In the genomic region with DNA sequence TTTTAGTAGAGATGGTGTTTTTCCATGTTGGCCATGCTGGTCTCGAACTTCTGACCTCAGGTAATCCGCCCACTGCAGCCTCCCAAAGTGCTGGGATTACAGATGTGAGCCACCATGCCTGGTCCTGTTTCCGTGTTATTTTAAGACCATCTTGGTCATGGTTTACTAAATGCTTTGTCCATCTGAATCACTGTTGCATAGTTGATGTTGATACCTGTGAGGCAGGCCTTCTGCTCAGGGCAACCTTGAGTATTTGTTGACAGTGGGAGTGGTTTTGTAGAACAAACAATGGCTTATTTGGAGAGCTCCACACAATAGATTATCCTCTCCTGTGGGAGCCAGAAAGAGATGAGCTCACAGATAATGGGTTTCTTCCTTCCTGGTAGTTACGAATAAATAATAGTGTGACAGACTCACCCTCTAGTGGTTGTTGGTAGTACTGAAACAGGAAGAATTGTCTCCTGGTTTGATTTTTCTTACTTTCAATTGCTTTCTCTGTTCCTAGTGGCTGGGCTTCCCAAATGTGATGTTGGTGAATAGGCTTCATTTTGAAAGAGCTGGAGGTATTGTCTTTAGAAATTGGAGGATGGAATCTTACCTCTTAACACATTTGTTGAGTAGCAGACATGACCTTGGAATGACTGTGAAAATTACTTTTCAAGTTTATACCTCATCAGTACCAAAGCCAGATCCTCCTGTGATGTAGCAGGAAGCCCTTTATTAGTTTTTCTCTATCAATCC, we compare ENCODE assay signal across 1 cellular context.
A peak's percentile ranks its signal among the peaks of the same experiment; 100 is the strongest.
TF ChIP-seq lines count a peak whose summit lies in the region.

No MANE protein-coding gene starts in this region.

TF ChIP-seq in HepG2, 621 proteins besides CTCF, POLR2A, EP300 and RAD21 (continued from another document and continues in another):
- TF ChIP-seq KMT2B (CRISPR knock-in tag; IDR thresholded peaks at IDR 0.05) (0 out of 2 replicates have a peak, but pooled peaks have one; percentile 34), ZNF543 (CRISPR knock-in tag; IDR thresholded peaks at IDR 0.05) (no peak), ZFP82 (CRISPR knock-in tag; IDR thresholded peaks at IDR 0.05; ENCODE audit: borderline replicate concordance) (no peak), ZBTB8A (CRISPR knock-in tag; IDR thresholded peaks at IDR 0.05; ENCODE audit: borderline replicate concordance, low read depth) (no peak), XRCC5 (optimal IDR thresholded peaks at IDR 0.05; ENCODE audit: low read length) (peak; percentile 26), ZNF782 (CRISPR knock-in tag; IDR thresholded peaks at IDR 0.05; ENCODE audit: borderline replicate concordance) (no peak), ZNF33A (CRISPR knock-in tag; IDR thresholded peaks at IDR 0.05; ENCODE audit: borderline replicate concordance) (no peak), SPEN (CRISPR knock-in tag; IDR thresholded peaks at IDR 0.05; ENCODE audit: low read depth) (no peak), ZNF83 (CRISPR knock-in tag; IDR thresholded peaks at IDR 0.05; ENCODE audit: borderline replicate concordance) (no peak), ZNF777 (CRISPR knock-in tag; IDR thresholded peaks at IDR 0.05) (no peak), ZNF20 (CRISPR knock-in tag; IDR thresholded peaks at IDR 0.05) (no peak), TGIF2 (CRISPR knock-in tag; IDR thresholded peaks at IDR 0.05) (peak; percentile 51; the same call in 1 of the 2 replicates), TCF7 (IDR thresholded peaks at IDR 0.05; ENCODE audit: low read depth) (peak; percentile 49; the same call in 1 of the 2 replicates), FOXK1 (CRISPR knock-in tag; IDR thresholded peaks at IDR 0.05; ENCODE audit: borderline replicate concordance, low read depth) (peak; percentile 74), TCF12 (IDR thresholded peaks at IDR 0.05) (no peak), TCF12 (CRISPR knock-in tag; IDR thresholded peaks at IDR 0.05) (no peak), YEATS2 (CRISPR knock-in tag; IDR thresholded peaks at IDR 0.05; ENCODE audit: borderline replicate concordance) (peak; percentile 21; the same call in 1 of the 2 replicates), FOXK2 (IDR thresholded peaks at IDR 0.05) (peak; percentile 78), ZNF619 (CRISPR knock-in tag; IDR thresholded peaks at IDR 0.05) (no peak), ZNF101 (CRISPR knock-in tag; IDR thresholded peaks at IDR 0.05; ENCODE audit: borderline replicate concordance, low read depth) (no peak), MXD4 (CRISPR knock-in tag; IDR thresholded peaks at IDR 0.05) (no peak), ZNF558 (CRISPR knock-in tag; IDR thresholded peaks at IDR 0.05; ENCODE audit: borderline replicate concordance) (no peak), POLR2AphosphoS5 (IDR thresholded peaks at IDR 0.05; ENCODE audit: low read depth, low read length) (no peak), ETV5 (CRISPR knock-in tag; IDR thresholded peaks at IDR 0.05; ENCODE audit: borderline replicate concordance) (peak; percentile 80; the same call in 1 of the 2 replicates), ZSCAN21 (CRISPR knock-in tag; IDR thresholded peaks at IDR 0.05; ENCODE audit: borderline replicate concordance) (0 out of 2 replicates have a peak, but pooled peaks have one; percentile 55), CEBPB (IDR thresholded peaks at IDR 0.05; ENCODE audit: borderline replicate concordance, low read depth, low read length) (no peak), U2AF2 (IDR thresholded peaks at IDR 0.05; ENCODE audit: low read depth, low read length) (no peak), ZNF572 (CRISPR knock-in tag; IDR thresholded peaks at IDR 0.05) (no peak), ZNF737 (CRISPR knock-in tag; IDR thresholded peaks at IDR 0.05; ENCODE audit: borderline replicate concordance) (no peak)
- TF ChIP-seq, protein P1, sequence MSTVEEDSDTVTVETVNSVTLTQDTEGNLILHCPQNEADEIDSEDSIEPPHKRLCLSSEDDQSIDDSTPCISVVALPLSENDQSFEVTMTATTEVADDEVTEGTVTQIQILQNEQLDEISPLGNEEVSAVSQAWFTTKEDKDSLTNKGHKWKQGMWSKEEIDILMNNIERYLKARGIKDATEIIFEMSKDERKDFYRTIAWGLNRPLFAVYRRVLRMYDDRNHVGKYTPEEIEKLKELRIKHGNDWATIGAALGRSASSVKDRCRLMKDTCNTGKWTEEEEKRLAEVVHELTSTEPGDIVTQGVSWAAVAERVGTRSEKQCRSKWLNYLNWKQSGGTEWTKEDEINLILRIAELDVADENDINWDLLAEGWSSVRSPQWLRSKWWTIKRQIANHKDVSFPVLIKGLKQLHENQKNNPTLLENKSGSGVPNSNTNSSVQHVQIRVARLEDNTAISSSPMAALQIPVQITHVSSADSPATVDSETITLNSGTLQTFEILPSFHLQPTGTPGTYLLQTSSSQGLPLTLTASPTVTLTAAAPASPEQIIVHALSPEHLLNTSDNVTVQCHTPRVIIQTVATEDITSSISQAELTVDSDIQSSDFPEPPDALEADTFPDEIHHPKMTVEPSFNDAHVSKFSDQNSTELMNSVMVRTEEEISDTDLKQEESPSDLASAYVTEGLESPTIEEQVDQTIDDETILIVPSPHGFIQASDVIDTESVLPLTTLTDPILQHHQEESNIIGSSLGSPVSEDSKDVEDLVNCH (CRISPR knock-in tag; IDR thresholded peaks at IDR 0.05) = no peak
- TF ChIP-seq, protein P2, sequence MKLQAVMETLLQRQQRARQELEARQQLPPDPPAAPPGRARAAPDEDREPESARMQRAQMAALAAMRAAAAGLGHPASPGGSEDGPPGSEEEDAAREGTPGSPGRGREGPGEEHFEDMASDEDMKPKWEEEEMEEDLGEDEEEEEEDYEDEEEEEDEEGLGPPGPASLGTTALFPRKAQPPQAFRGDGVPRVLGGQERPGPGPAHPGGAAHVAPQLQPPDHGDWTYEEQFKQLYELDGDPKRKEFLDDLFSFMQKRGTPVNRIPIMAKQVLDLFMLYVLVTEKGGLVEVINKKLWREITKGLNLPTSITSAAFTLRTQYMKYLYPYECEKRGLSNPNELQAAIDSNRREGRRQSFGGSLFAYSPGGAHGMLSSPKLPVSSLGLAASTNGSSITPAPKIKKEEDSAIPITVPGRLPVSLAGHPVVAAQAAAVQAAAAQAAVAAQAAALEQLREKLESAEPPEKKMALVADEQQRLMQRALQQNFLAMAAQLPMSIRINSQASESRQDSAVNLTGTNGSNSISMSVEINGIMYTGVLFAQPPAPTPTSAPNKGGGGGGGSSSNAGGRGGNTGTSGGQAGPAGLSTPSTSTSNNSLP (IDR thresholded peaks at IDR 0.05; ENCODE audit: low read depth, low read length) = peak; percentile 81
- TF ChIP-seq, protein P3, sequence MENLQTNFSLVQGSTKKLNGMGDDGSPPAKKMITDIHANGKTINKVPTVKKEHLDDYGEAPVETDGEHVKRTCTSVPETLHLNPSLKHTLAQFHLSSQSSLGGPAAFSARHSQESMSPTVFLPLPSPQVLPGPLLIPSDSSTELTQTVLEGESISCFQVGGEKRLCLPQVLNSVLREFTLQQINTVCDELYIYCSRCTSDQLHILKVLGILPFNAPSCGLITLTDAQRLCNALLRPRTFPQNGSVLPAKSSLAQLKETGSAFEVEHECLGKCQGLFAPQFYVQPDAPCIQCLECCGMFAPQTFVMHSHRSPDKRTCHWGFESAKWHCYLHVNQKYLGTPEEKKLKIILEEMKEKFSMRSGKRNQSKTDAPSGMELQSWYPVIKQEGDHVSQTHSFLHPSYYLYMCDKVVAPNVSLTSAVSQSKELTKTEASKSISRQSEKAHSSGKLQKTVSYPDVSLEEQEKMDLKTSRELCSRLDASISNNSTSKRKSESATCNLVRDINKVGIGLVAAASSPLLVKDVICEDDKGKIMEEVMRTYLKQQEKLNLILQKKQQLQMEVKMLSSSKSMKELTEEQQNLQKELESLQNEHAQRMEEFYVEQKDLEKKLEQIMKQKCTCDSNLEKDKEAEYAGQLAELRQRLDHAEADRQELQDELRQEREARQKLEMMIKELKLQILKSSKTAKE (CRISPR knock-in tag; IDR thresholded peaks at IDR 0.05; ENCODE audit: borderline replicate concordance) = peak; percentile 46; the same call in 1 of the 2 replicates
- TF ChIP-seq, protein P4, sequence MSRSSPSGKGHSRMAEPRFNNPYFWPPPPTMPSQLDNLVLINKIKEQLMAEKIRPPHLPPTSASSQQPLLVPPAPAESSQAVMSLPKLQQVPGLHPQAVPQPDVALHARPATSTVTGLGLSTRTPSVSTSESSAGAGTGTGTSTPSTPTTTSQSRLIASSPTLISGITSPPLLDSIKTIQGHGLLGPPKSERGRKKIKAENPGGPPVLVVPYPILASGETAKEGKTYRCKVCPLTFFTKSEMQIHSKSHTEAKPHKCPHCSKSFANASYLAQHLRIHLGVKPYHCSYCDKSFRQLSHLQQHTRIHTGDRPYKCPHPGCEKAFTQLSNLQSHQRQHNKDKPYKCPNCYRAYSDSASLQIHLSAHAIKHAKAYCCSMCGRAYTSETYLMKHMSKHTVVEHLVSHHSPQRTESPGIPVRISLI (CRISPR knock-in tag; IDR thresholded peaks at IDR 0.05; ENCODE audit: borderline replicate concordance) = peak; percentile 54; the same call in 1 of the 2 replicates
- TF ChIP-seq, protein P5, sequence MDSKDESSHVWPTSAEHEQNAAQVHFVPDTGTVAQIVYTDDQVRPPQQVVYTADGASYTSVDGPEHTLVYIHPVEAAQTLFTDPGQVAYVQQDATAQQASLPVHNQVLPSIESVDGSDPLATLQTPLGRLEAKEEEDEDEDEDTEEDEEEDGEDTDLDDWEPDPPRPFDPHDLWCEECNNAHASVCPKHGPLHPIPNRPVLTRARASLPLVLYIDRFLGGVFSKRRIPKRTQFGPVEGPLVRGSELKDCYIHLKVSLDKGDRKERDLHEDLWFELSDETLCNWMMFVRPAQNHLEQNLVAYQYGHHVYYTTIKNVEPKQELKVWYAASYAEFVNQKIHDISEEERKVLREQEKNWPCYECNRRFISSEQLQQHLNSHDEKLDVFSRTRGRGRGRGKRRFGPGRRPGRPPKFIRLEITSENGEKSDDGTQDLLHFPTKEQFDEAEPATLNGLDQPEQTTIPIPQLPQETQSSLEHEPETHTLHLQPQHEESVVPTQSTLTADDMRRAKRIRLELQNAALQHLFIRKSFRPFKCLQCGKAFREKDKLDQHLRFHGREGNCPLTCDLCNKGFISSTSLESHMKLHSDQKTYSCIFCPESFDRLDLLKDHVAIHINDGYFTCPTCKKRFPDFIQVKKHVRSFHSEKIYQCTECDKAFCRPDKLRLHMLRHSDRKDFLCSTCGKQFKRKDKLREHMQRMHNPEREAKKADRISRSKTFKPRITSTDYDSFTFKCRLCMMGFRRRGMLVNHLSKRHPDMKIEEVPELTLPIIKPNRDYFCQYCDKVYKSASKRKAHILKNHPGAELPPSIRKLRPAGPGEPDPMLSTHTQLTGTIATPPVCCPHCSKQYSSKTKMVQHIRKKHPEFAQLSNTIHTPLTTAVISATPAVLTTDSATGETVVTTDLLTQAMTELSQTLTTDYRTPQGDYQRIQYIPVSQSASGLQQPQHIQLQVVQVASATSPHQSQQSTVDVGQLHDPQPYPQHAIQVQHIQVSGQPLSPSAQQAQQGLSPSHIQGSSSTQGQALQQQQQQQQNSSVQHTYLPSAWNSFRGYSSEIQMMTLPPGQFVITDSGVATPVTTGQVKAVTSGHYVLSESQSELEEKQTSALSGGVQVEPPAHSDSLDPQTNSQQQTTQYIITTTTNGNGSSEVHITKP (CRISPR knock-in tag; IDR thresholded peaks at IDR 0.05; ENCODE audit: low read depth) = peak; percentile 72; the same call in 1 of the 2 replicates
- TF ChIP-seq, protein P6, sequence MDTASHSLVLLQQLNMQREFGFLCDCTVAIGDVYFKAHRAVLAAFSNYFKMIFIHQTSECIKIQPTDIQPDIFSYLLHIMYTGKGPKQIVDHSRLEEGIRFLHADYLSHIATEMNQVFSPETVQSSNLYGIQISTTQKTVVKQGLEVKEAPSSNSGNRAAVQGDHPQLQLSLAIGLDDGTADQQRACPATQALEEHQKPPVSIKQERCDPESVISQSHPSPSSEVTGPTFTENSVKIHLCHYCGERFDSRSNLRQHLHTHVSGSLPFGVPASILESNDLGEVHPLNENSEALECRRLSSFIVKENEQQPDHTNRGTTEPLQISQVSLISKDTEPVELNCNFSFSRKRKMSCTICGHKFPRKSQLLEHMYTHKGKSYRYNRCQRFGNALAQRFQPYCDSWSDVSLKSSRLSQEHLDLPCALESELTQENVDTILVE (CRISPR knock-in tag; IDR thresholded peaks at IDR 0.05) = 0 out of 2 replicates have a peak, but pooled peaks have one; percentile 55
- TF ChIP-seq, protein P7, sequence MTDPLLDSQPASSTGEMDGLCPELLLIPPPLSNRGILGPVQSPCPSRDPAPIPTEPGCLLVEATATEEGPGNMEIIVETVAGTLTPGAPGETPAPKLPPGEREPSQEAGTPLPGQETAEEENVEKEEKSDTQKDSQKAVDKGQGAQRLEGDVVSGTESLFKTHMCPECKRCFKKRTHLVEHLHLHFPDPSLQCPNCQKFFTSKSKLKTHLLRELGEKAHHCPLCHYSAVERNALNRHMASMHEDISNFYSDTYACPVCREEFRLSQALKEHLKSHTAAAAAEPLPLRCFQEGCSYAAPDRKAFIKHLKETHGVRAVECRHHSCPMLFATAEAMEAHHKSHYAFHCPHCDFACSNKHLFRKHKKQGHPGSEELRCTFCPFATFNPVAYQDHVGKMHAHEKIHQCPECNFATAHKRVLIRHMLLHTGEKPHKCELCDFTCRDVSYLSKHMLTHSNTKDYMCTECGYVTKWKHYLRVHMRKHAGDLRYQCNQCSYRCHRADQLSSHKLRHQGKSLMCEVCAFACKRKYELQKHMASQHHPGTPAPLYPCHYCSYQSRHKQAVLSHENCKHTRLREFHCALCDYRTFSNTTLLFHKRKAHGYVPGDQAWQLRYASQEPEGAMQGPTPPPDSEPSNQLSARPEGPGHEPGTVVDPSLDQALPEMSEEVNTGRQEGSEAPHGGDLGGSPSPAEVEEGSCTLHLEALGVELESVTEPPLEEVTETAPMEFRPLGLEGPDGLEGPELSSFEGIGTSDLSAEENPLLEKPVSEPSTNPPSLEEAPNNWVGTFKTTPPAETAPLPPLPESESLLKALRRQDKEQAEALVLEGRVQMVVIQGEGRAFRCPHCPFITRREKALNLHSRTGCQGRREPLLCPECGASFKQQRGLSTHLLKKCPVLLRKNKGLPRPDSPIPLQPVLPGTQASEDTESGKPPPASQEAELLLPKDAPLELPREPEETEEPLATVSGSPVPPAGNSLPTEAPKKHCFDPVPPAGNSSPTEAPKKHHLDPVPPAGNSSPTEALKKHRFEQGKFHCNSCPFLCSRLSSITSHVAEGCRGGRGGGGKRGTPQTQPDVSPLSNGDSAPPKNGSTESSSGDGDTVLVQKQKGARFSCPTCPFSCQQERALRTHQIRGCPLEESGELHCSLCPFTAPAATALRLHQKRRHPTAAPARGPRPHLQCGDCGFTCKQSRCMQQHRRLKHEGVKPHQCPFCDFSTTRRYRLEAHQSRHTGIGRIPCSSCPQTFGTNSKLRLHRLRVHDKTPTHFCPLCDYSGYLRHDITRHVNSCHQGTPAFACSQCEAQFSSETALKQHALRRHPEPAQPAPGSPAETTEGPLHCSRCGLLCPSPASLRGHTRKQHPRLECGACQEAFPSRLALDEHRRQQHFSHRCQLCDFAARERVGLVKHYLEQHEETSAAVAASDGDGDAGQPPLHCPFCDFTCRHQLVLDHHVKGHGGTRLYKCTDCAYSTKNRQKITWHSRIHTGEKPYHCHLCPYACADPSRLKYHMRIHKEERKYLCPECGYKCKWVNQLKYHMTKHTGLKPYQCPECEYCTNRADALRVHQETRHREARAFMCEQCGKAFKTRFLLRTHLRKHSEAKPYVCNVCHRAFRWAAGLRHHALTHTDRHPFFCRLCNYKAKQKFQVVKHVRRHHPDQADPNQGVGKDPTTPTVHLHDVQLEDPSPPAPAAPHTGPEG (CRISPR knock-in tag; IDR thresholded peaks at IDR 0.05) = no peak
- TF ChIP-seq, protein P8, sequence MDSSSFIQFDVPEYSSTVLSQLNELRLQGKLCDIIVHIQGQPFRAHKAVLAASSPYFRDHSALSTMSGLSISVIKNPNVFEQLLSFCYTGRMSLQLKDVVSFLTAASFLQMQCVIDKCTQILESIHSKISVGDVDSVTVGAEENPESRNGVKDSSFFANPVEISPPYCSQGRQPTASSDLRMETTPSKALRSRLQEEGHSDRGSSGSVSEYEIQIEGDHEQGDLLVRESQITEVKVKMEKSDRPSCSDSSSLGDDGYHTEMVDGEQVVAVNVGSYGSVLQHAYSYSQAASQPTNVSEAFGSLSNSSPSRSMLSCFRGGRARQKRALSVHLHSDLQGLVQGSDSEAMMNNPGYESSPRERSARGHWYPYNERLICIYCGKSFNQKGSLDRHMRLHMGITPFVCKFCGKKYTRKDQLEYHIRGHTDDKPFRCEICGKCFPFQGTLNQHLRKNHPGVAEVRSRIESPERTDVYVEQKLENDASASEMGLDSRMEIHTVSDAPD (CRISPR knock-in tag; IDR thresholded peaks at IDR 0.05) = no peak
